8 cellular contexts compared by ENCODE assay signal in genomic region chr1:205775717-205776056, GRCh38. TPM values are rescaled to one million over a fixed set of nuclear protein-coding genes. Genes with fewer than 3 reads are reported as not detected.
A peak's percentile ranks its signal among the peaks of the same experiment; 100 is the strongest.
DNase-seq lines count a peak whose midpoint lies in the region; ATAC-seq, FAIRE-seq and TF ChIP-seq lines count a peak whose summit lies in the region.

No MANE protein-coding gene starts in this region.

- TF ChIP-seq EP300 in H1 (IDR thresholded peaks at IDR 0.05; ENCODE audit: borderline replicate concordance in 1 of 2, low read depth in 2 of 2, low read length in 2 of 2): no peak

- no peaks in the 10 kb centered on the region for H3K79me2 ChIP-seq in H1 (ENCODE audit: control insufficient read depth in 1 of 2, insufficient read depth in 2 of 2, low read length in 2 of 2)

- no peak for TF ChIP-seq RAD21 in H1 (IDR thresholded peaks at IDR 0.05 in 1 of 2, conservative IDR thresholded peaks at IDR 0.05 in 1 of 2; ENCODE audit: low read depth in 2 of 2, low read length in 2 of 2)

- H3K36me3 ChIP-seq in BLaER1 treated with 17β-estradiol and CSF1 and Interleukin-3, amounts not matched to agents 10 nM and 100 nM: peaks cover 0 to 8% (median 0%) of the 10 kb centered on the region in 11 experiments; a peak in 4 of 22 replicates
- no peaks in the 10 kb centered on the region for H3K36me3 ChIP-seq in H1 (ENCODE audit: control insufficient read depth in 2 of 4, insufficient read depth in 4 of 4, low read length in 3 of 4)

- H3K36me3 Mint-ChIP-seq in natural killer cell treated with Interleukin-12 subunit alpha and Interleukin-12 subunit beta and Interleukin-15 and Interleukin-18, amount 100 ng/mL, for 72 hours: peaks cover 34% of the 10 kb centered on the region

- no peak overlapping the region for H2AFZ ChIP-seq in H1 (ENCODE audit: low read length)

- H3K23ac ChIP-seq in H1 (ENCODE audit: insufficient read length): no peak overlapping the region

- H3K27me3 ChIP-seq in BLaER1 treated with 17β-estradiol and CSF1 and Interleukin-3, amounts not matched to agents 10 nM and 100 nM: peaks cover 7 to 35% (median 32%) of the 10 kb centered on the region in 11 experiments; a peak in 20 of 22 replicates
- peaks cover 2 to 11% (median 9%) of the 10 kb centered on the region in 4 experiments; a peak in 6 of 7 replicates for H3K27me3 ChIP-seq in H1 (replicated peaks in 1 of 4; ENCODE audit: control insufficient read depth in 3 of 4, extremely low read depth in 1 of 4, insufficient read depth in 3 of 4, low read length in 3 of 4)

- peaks cover 6% of the 10 kb centered on the region for H3K23me2 ChIP-seq in H1 (ENCODE audit: low read depth, low read length)

- H3K18ac ChIP-seq in H1 (ENCODE audit: extremely low read depth, low read length): no peak overlapping the region

- ATAC-seq in natural killer cell treated with Interleukin-12 subunit alpha and Interleukin-12 subunit beta and Interleukin-15 and Interleukin-18, amount 100 ng/mL, for 72 hours: no peak
- ATAC-seq in GM21576 (IDR thresholded peaks at IDR 0.05; ENCODE audit: unreplicated experiment): no peak

- H3K4me3 ChIP-seq in BLaER1 treated with 17β-estradiol and CSF1 and Interleukin-3, amounts not matched to agents 10 nM and 100 nM: peak overlapping the region in 8 of 10 experiments; percentile 70 to 89 (median 80); a peak in 14 of 20 replicates
- peak overlapping the region in 1 of 4 experiments; percentile 84; a peak in 4 of 8 replicates for H3K4me3 ChIP-seq in H1 (ENCODE audit: extremely low read depth in 1 of 4, insufficient read depth in 2 of 4, low read depth in 3 of 4, low read length in 4 of 4)

- H3K4me2 ChIP-seq in BLaER1 treated with 17β-estradiol and CSF1 and Interleukin-3, amounts not matched to agents 10 nM and 100 nM: peak overlapping the region; percentile 85 to 99 (median 97)
- peak overlapping the region; percentile 89 to 90; a peak in 3 of 4 replicates for H3K4me2 ChIP-seq in H1 (ENCODE audit: insufficient read depth in 1 of 2, low read depth in 2 of 2, low read length in 2 of 2)

- H2BK120ac ChIP-seq in H1 (replicated peaks; ENCODE audit: low read depth, low read length): no peak overlapping the region

- H3K4me1 ChIP-seq in BLaER1 treated with 17β-estradiol and CSF1 and Interleukin-3, amounts not matched to agents 10 nM and 100 nM: peaks cover 32 to 69% (median 49%) of the 10 kb centered on the region in 10 experiments
- H3K4me1 ChIP-seq in H1 (replicated peaks in 1 of 4; ENCODE audit: control insufficient read depth in 3 of 4, insufficient read depth in 4 of 4, low read length in 3 of 4): peaks cover 0 to 7% (median 5%) of the 10 kb centered on the region in 4 experiments; a peak in 4 of 7 replicates

- DNase-seq in NCI-H226 (peak; percentile 81), H1 (ENCODE audit: low read depth in 1 of 2, low spot score in 2 of 2) (no peak), NCI-H1105 (lab: John Stamatoyannopoulos, UW) (no peak), putamen (ENCODE audit: low spot score) (no peak)
- DNase-seq in natural killer cell treated with Interleukin-12 subunit alpha and Interleukin-12 subunit beta and Interleukin-15 and Interleukin-18, amount 100 ng/mL, for 72 hours (ENCODE audit: low spot score): no peak
- no peak for DNase-seq in activated CD4-positive, CD25-positive, alpha-beta regulatory T cell (lab: John Stamatoyannopoulos, UW)

- peaks cover 0 to 13% (median 0%) of the 10 kb centered on the region in 11 experiments; a peak in 7 of 22 replicates for H3K9me3 ChIP-seq in BLaER1 treated with 17β-estradiol and CSF1 and Interleukin-3, amounts not matched to agents 10 nM and 100 nM (replicated peaks in 1 of 11)
- no peaks in the 10 kb centered on the region for H3K9me3 ChIP-seq in H1 (ENCODE audit: insufficient read depth in 2 of 2, low read depth in 1 of 2, low read length in 1 of 2)

- no peak overlapping the region for H3K56ac ChIP-seq in H1 (replicated peaks; ENCODE audit: insufficient read length, low read depth, low read length)

- CTCF ChIA-PET in H1 (lab: Charles Lee; ENCODE audit: partially characterized antibody): interaction anchor here (1.2 kb wide), 2 partner anchors 9 to 715 kb away, joined by 3 read pairs; no protein-coding TSS in a partner anchor

- H3K79me1 ChIP-seq in H1 (ENCODE audit: low read depth, low read length): no peaks in the 10 kb centered on the region

- no peaks in the 10 kb centered on the region for H3K9me3 Mint-ChIP-seq in natural killer cell treated with Interleukin-12 subunit alpha and Interleukin-12 subunit beta and Interleukin-15 and Interleukin-18, amount 100 ng/mL, for 72 hours

- peak overlapping the region in 3 of 11 experiments; percentile 84 to 89 (median 87); a peak in 4 of 22 replicates for H3K9ac ChIP-seq in BLaER1 treated with 17β-estradiol and CSF1 and Interleukin-3, amounts not matched to agents 10 nM and 100 nM
- H3K9ac ChIP-seq in H1 (replicated peaks in 1 of 4; ENCODE audit: extremely low read depth in 1 of 4, low read depth in 3 of 4, low read length in 3 of 4): no peak overlapping the region

- peaks cover 0 to 18% (median 0%) of the 10 kb centered on the region in 11 experiments; a peak in 2 of 22 replicates for H4K20me1 ChIP-seq in BLaER1 treated with 17β-estradiol and CSF1 and Interleukin-3, amounts not matched to agents 10 nM and 100 nM
- no peaks in the 10 kb centered on the region for H4K20me1 ChIP-seq in H1 (replicated peaks in 1 of 2; ENCODE audit: control insufficient read depth in 1 of 2, insufficient read depth in 2 of 2, low read length in 2 of 2)

- no peak overlapping the region for H4K8ac ChIP-seq in H1 (ENCODE audit: extremely low read depth, insufficient read depth, low read length)

- H4K5ac ChIP-seq in H1 (ENCODE audit: insufficient read length, low read depth, low read length): no peak overlapping the region

- H3K27ac Mint-ChIP-seq in natural killer cell treated with Interleukin-12 subunit alpha and Interleukin-12 subunit beta and Interleukin-15 and Interleukin-18, amount 100 ng/mL, for 72 hours: peak overlapping the region; percentile 97

- H3K27ac ChIP-seq in BLaER1 treated with 17β-estradiol and CSF1 and Interleukin-3, amounts not matched to agents 10 nM and 100 nM: peak overlapping the region in 5 of 11 experiments; percentile 68 to 85 (median 81); a peak in 8 of 22 replicates
- H3K27ac ChIP-seq in H1 (ENCODE audit: low read depth, low read length): no peak overlapping the region

- no peak for TF ChIP-seq POLR2A in H1 (IDR thresholded peaks at IDR 0.05; ENCODE audit: control extremely low read depth in 1 of 2, low read depth in 2 of 2, low read length in 2 of 2)

- H2AK5ac ChIP-seq in H1 (ENCODE audit: low read depth, low read length): no peak overlapping the region

- H2BK15ac ChIP-seq in H1 (ENCODE audit: low read length): no peak overlapping the region

- H3K27me3 Mint-ChIP-seq in natural killer cell treated with Interleukin-12 subunit alpha and Interleukin-12 subunit beta and Interleukin-15 and Interleukin-18, amount 100 ng/mL, for 72 hours: no peaks in the 10 kb centered on the region

- H2BK5ac ChIP-seq in H1 (ENCODE audit: low read depth, low read length): no peak overlapping the region

- H4K91ac ChIP-seq in H1 (replicated peaks; ENCODE audit: insufficient read length, low read length): no peak overlapping the region

- no peak overlapping the region for H3K14ac ChIP-seq in H1 (ENCODE audit: insufficient read length)

- TF ChIP-seq CTCF in H1 (IDR thresholded peaks at IDR 0.05; ENCODE audit: control extremely low read depth in 1 of 3, insufficient read depth in 1 of 3, low read depth in 1 of 3, low read length in 3 of 3): no peak

- no peak overlapping the region for H2BK20ac ChIP-seq in H1 (ENCODE audit: low read length)

- POLR2A ChIA-PET in H1 (lab: Charles Lee; ENCODE audit: partially characterized antibody): interaction anchor here (2.1 kb wide), 1 partner anchor 12 kb away, joined by 7 read pairs; no protein-coding TSS in a partner anchor

- H3K4me1 Mint-ChIP-seq in natural killer cell treated with Interleukin-12 subunit alpha and Interleukin-12 subunit beta and Interleukin-15 and Interleukin-18, amount 100 ng/mL, for 72 hours (ENCODE audit: low read depth in 2 of 2): peaks cover 62 to 75% of the 10 kb centered on the region in 2 donors

- FAIRE-seq in H1 (lab: Jason Lieb, UNC): no peak

- no peak overlapping the region for H3K4ac ChIP-seq in H1 (replicated peaks; ENCODE audit: insufficient read length, low read depth, low read length)

- H3K4me3 Mint-ChIP-seq in natural killer cell treated with Interleukin-12 subunit alpha and Interleukin-12 subunit beta and Interleukin-15 and Interleukin-18, amount 100 ng/mL, for 72 hours: peak overlapping the region; percentile 94

- no peak overlapping the region for H2BK12ac ChIP-seq in H1 (ENCODE audit: low read depth, low read length)

RNA-seq across cellular contexts. Expression of gene RAB29, which starts 0.4 kb away (rescaled TPM):
- 16.4 and 17.3 TPM in 2 replicates for total RNA-seq in H1 (2021; fragmentation: NEBNext Ultra II Directional; extraction: Animal tissue kit (Norgen Biotek cat#: 25700))
- polyA plus RNA-seq in H1 (2011; rRNA removed): 9.7 and 10.1 TPM in 2 replicates
- polyA plus RNA-seq in H1 (2011; cell fraction: cytosol; rRNA removed): 12.1 TPM
- 8.5 TPM for polyA plus RNA-seq in H1 (2011; cell fraction: nucleus; rRNA removed)
- polyA plus RNA-seq in H1 (2012, experiment 1 of 2): 10.7 to 13.2 TPM (median 12.2 TPM) in 4 replicates
- 2.7 TPM for polyA plus RNA-seq in H1 (2012, experiment 2 of 2)
- 7.9 TPM for polyA plus RNA-seq in H1 (2013, experiment 1 of 2)
- polyA plus RNA-seq in H1 (2013, experiment 2 of 2): 7.3 TPM
- 10.2 and 17.4 TPM in 2 replicates for polyA minus RNA-seq in H1 (2011; rRNA and poly(A)+ RNA removed)
- 5.2 TPM for polyA minus RNA-seq in H1 (2011; cell fraction: cytosol; rRNA and poly(A)+ RNA removed)
- 5.8 TPM for polyA minus RNA-seq in H1 (2011; cell fraction: nucleus; rRNA and poly(A)+ RNA removed)
- total RNA-seq in natural killer cell treated with Interleukin-12 subunit alpha and Interleukin-12 subunit beta and Interleukin-15 and Interleukin-18, amount 100 ng/mL, for 72 hours: 100 to 1,000 TPM; 109 to 217 TPM

RNA-seq across cellular contexts. Expression of gene NUCKS1, which starts 25.7 kb away (rescaled TPM):
- 461 and 492 TPM in 2 replicates for total RNA-seq in H1 (2021; fragmentation: NEBNext Ultra II Directional; extraction: Animal tissue kit (Norgen Biotek cat#: 25700))
- polyA plus RNA-seq in H1 (2011; rRNA removed): 76.7 and 126 TPM in 2 replicates
- 127 TPM for polyA plus RNA-seq in H1 (2011; cell fraction: cytosol; rRNA removed)
- 25.0 TPM for polyA plus RNA-seq in H1 (2011; cell fraction: nucleus; rRNA removed)
- 126 to 194 TPM (median 138 TPM) in 4 replicates for polyA plus RNA-seq in H1 (2012, experiment 1 of 2)
- polyA plus RNA-seq in H1 (2012, experiment 2 of 2): 86.0 TPM
- polyA plus RNA-seq in H1 (2013, experiment 1 of 2): 304 TPM
- polyA plus RNA-seq in H1 (2013, experiment 2 of 2): 309 TPM
- 251 and 290 TPM in 2 replicates for polyA minus RNA-seq in H1 (2011; rRNA and poly(A)+ RNA removed)
- 140 TPM for polyA minus RNA-seq in H1 (2011; cell fraction: cytosol; rRNA and poly(A)+ RNA removed)
- polyA minus RNA-seq in H1 (2011; cell fraction: nucleus; rRNA and poly(A)+ RNA removed): 97.7 TPM
- 100 to 1,000 TPM in 1 of 2 donors, 10 to 100 TPM in 1; 95.1 to 156 TPM for total RNA-seq in natural killer cell treated with Interleukin-12 subunit alpha and Interleukin-12 subunit beta and Interleukin-15 and Interleukin-18, amount 100 ng/mL, for 72 hours

RNA-seq across cellular contexts. Expression of gene SLC41A1, which starts 37.3 kb away (rescaled TPM):
- total RNA-seq in H1 (2021; fragmentation: NEBNext Ultra II Directional; extraction: Animal tissue kit (Norgen Biotek cat#: 25700)): 42.3 and 43.2 TPM in 2 replicates
- 34.1 and 41.2 TPM in 2 replicates for polyA plus RNA-seq in H1 (2011; rRNA removed)
- 28.4 TPM for polyA plus RNA-seq in H1 (2011; cell fraction: cytosol; rRNA removed)
- 25.0 TPM for polyA plus RNA-seq in H1 (2011; cell fraction: nucleus; rRNA removed)
- polyA plus RNA-seq in H1 (2012, experiment 1 of 2): 20.7 to 30.6 TPM (median 24.5 TPM) in 4 replicates
- 20.3 TPM for polyA plus RNA-seq in H1 (2012, experiment 2 of 2)
- polyA plus RNA-seq in H1 (2013, experiment 1 of 2): 41.8 TPM
- 43.3 TPM for polyA plus RNA-seq in H1 (2013, experiment 2 of 2)
- 34.8 and 38.2 TPM in 2 replicates for polyA minus RNA-seq in H1 (2011; rRNA and poly(A)+ RNA removed)
- polyA minus RNA-seq in H1 (2011; cell fraction: cytosol; rRNA and poly(A)+ RNA removed): 14.9 TPM
- polyA minus RNA-seq in H1 (2011; cell fraction: nucleus; rRNA and poly(A)+ RNA removed): 13.4 TPM
- total RNA-seq in natural killer cell treated with Interleukin-12 subunit alpha and Interleukin-12 subunit beta and Interleukin-15 and Interleukin-18, amount 100 ng/mL, for 72 hours: 10 to 100 TPM; 66.2 to 80.2 TPM
